In genomic region chr1:240036526-240036925, GRCh38 we compare ENCODE assay signal across 9 cellular contexts. TPM values are rescaled to one million over a fixed set of nuclear protein-coding genes. Genes with fewer than 3 reads are reported as not detected.
"Had no signal": no experiment of that assay in that cellular context is flagged by ENCODE, and none has a peak within 500 bp of the region (broad histone marks: within the 10 kb centered on the region; RNA-seq: fewer than 3 reads in every experiment).

No MANE protein-coding gene starts in this region.

- DNase-seq: GDM1, GF-D8 had no signal

- ATAC-seq: GM12878 had no signal

- FAIRE-seq: G401.6, GM12878, GM12891, GM12892, GM18507, GM19239 had no signal

- H3K4me3 ChIP-seq: GM12878 had no signal

RNA-seq across cellular contexts. Expression of gene FMN2, which starts 55.2 kb away (rescaled TPM):
- total RNA-seq: G401, GM12878 had no signal
